In the genomic region with DNA sequence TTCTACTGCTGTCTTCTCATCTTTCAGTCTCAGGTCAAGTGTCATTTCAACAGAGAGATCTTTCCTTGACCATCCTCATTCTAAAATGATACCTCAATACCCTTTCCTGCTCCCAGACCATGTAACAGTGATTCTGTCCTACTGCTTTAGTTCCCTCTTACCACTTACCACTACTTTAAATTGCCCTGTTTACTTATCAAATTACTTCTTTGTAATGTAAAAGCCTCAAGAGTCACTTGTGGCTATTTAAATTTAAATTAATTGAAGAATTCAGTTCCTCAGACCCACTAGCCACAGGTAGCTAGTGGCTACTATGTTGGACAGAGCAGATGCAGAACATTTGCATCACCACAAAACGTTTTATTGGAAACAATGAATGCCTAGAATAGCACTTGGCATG, we compare ENCODE assay signal across 30 cellular contexts.
"Had no signal": no experiment of that assay in that cellular context is flagged by ENCODE, and none has a peak within 500 bp of the region (broad histone marks: within the 10 kb centered on the region; RNA-seq: fewer than 3 reads in every experiment).

No MANE protein-coding gene starts in this region.

- H3K9me3 Mint-ChIP-seq: activated CD4-positive, alpha-beta memory T cell treated with anti-CD3 and anti-CD28 coated beads for 36 hours; activated CD4-positive, alpha-beta T cell treated with anti-CD3 and anti-CD28 coated beads, Interleukin-2, amount 10 ng/mL, durations not matched to agents 7 days and 5 days; activated naive CD4-positive, alpha-beta T cell treated with anti-CD3 and anti-CD28 coated beads for 36 hours; activated T-helper 17 cell treated with anti-CD3 and anti-CD28 coated beads, Interleukin-2, amount 50 U/mL, for 72 hours; T-cell had no signal

- H3K27me3 Mint-ChIP-seq: activated CD4-positive, alpha-beta T cell treated with anti-CD3 and anti-CD28 coated beads, Interleukin-2, amount 10 ng/mL, durations not matched to agents 7 days and 5 days; activated naive CD8-positive, alpha-beta T cell; activated T-helper 17 cell treated with anti-CD3 and anti-CD28 coated beads, Interleukin-2, amount 50 U/mL, for 72 hours had no signal

- H3K27ac ChIP-seq: brain microvascular endothelial cell, cardiac muscle cell, KMS-11, SK-N-MC had no signal

- H3K4me3 ChIP-seq: cardiac muscle cell, SK-N-MC had no signal

- H3K36me3 Mint-ChIP-seq: activated CD4-positive, alpha-beta memory T cell treated with anti-CD3 and anti-CD28 coated beads for 36 hours; T-cell had no signal

- ATAC-seq: activated T-helper 17 cell treated with anti-CD3 and anti-CD28 coated beads, Interleukin-2, amount 50 U/mL, for 72 hours; Panc1; Right ventricle myocardium inferior; T-cell had no signal

- H3K4me2 ChIP-seq: KMS-11 had no signal

- H3K27ac Mint-ChIP-seq: activated CD4-positive, alpha-beta memory T cell treated with anti-CD3 and anti-CD28 coated beads for 36 hours; activated CD4-positive, alpha-beta T cell treated with anti-CD3 and anti-CD28 coated beads, Interleukin-2, amount 10 ng/mL, durations not matched to agents 7 days and 5 days; activated naive CD4-positive, alpha-beta T cell treated with anti-CD3 and anti-CD28 coated beads for 36 hours; activated naive CD8-positive, alpha-beta T cell; activated T-helper 17 cell treated with anti-CD3 and anti-CD28 coated beads, Interleukin-2, amount 50 U/mL, for 72 hours; T-cell had no signal

- DNase-seq: activated CD4-positive, alpha-beta memory T cell treated with anti-CD3 and anti-CD28 coated beads for 36 hours; activated CD4-positive, alpha-beta T cell treated with anti-CD3 and anti-CD28 coated beads, Interleukin-2, amount 10 ng/mL, durations not matched to agents 7 days and 5 days; activated CD4-positive, CD25-positive, alpha-beta regulatory T cell; activated CD8-positive, alpha-beta memory T cell treated with anti-CD3 and anti-CD28 coated beads for 24 hours; activated gamma-delta T cell; activated naive CD4-positive, alpha-beta T cell treated with anti-CD3 and anti-CD28 coated beads for 36 hours; activated T-cell treated with anti-CD3 and anti-CD28 coated beads for 4 hours; activated T-cell treated with anti-CD3 and anti-CD28 coated beads, Interleukin-2, amount 50 U/mL, for 48 hours; amygdala; brain microvascular endothelial cell; cerebellar nuclear complex; NCI-H1092; NCI-H1417; NCI-H1930; NCI-H2107; NCI-H2227 treated with DMSO at 0.1 percent for 48 hours; NCI-H446 treated with DMSO at 0.1 percent for 48 hours; NCI-H526; NCI-H82; RPMI8226; T-cell; T-helper 2 cell; T1000 had no signal

- H3K27me3 ChIP-seq: brain microvascular endothelial cell, cardiac muscle cell had no signal

- H3K4me3 Mint-ChIP-seq: activated CD4-positive, alpha-beta memory T cell treated with anti-CD3 and anti-CD28 coated beads for 36 hours; activated CD4-positive, alpha-beta T cell treated with anti-CD3 and anti-CD28 coated beads, Interleukin-2, amount 10 ng/mL, durations not matched to agents 7 days and 5 days; activated naive CD4-positive, alpha-beta T cell treated with anti-CD3 and anti-CD28 coated beads for 36 hours; activated naive CD8-positive, alpha-beta T cell; activated T-helper 17 cell treated with anti-CD3 and anti-CD28 coated beads, Interleukin-2, amount 50 U/mL, for 72 hours; T-cell had no signal

- H3K4me1 Mint-ChIP-seq: activated CD4-positive, alpha-beta T cell treated with anti-CD3 and anti-CD28 coated beads, Interleukin-2, amount 10 ng/mL, durations not matched to agents 7 days and 5 days; activated T-helper 17 cell treated with anti-CD3 and anti-CD28 coated beads, Interleukin-2, amount 50 U/mL, for 72 hours; T-cell had no signal
